In the genomic region with DNA sequence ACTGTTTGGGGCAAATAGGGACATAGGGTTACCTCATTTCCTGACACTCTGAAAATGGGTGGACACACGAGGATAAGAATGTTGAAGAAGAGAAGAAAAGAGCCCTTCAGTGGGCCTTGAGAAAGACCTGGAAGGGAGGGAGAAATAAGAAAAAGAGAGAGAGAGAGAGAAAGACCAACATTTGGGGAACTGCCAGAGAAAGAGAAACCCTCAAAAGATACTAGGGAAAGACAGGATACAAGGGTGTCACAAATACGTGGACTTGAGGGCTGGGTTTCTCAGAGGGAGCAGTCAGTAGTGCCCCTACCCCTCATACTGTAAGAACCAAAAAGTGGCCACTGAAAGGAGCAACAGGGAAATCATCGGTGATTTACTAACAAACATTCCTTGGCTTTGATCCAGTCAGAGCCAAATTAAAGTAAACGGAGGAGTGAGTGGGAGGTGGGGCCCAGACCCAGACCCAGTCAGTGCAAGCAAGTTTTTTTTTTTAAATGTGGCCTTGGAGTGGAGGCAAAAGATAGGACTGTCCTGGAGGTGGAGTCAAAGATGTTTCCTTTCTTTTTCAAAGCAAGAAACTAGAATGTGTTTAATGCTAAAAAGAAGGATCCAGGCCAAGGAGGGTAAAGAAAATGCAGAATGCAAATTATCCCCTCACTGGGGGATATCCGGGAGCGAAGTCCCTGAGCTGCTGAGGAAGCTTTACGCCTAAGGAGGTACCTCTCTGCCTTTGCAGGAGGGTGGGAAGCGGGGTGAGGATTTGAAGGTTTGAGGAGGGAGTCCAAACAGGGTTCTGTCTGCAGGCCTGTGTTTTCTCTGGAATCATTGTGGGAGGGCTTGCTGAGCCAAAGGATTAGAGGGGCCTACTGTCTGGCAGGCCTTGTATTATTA, we compare ENCODE assay signal across 1 cellular context.
TF ChIP-seq lines count a peak whose summit lies in the region.

No MANE protein-coding gene starts in this region.

TF ChIP-seq in HepG2, 621 proteins besides CTCF, POLR2A, EP300 and RAD21 (continued from another document):
- TF ChIP-seq, protein P1, sequence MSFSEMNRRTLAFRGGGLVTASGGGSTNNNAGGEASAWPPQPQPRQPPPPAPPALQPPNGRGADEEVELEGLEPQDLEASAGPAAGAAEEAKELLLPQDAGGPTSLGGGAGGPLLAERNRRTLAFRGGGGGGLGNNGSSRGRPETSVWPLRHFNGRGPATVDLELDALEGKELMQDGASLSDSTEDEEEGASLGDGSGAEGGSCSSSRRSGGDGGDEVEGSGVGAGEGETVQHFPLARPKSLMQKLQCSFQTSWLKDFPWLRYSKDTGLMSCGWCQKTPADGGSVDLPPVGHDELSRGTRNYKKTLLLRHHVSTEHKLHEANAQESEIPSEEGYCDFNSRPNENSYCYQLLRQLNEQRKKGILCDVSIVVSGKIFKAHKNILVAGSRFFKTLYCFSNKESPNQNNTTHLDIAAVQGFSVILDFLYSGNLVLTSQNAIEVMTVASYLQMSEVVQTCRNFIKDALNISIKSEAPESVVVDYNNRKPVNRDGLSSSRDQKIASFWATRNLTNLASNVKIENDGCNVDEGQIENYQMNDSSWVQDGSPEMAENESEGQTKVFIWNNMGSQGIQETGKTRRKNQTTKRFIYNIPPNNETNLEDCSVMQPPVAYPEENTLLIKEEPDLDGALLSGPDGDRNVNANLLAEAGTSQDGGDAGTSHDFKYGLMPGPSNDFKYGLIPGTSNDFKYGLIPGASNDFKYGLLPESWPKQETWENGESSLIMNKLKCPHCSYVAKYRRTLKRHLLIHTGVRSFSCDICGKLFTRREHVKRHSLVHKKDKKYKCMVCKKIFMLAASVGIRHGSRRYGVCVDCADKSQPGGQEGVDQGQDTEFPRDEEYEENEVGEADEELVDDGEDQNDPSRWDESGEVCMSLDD (CRISPR knock-in tag; IDR thresholded peaks at IDR 0.05; ENCODE audit: borderline replicate concordance): peak; percentile 49; the same call in 1 of the 2 replicates
- TF ChIP-seq YY1 (IDR thresholded peaks at IDR 0.05; ENCODE audit: insufficient read depth, insufficient replicate concordance, low read depth, low read length): no peak
- TF ChIP-seq ZNF552 (CRISPR knock-in tag; IDR thresholded peaks at IDR 0.05; ENCODE audit: borderline replicate concordance): no peak
- TF ChIP-seq ZNF564 (CRISPR knock-in tag; IDR thresholded peaks at IDR 0.05): no peak
- TF ChIP-seq, protein P2, sequence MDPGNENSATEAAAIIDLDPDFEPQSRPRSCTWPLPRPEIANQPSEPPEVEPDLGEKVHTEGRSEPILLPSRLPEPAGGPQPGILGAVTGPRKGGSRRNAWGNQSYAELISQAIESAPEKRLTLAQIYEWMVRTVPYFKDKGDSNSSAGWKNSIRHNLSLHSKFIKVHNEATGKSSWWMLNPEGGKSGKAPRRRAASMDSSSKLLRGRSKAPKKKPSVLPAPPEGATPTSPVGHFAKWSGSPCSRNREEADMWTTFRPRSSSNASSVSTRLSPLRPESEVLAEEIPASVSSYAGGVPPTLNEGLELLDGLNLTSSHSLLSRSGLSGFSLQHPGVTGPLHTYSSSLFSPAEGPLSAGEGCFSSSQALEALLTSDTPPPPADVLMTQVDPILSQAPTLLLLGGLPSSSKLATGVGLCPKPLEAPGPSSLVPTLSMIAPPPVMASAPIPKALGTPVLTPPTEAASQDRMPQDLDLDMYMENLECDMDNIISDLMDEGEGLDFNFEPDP (CRISPR knock-in tag; conservative IDR thresholded peaks at IDR 0.05): 0 out of 2 replicates have a peak, but pooled peaks have one; percentile 49
- no peak for TF ChIP-seq FOXP1 (IDR thresholded peaks at IDR 0.05)
- no peak for TF ChIP-seq FOXP1 (CRISPR knock-in tag; IDR thresholded peaks at IDR 0.05)
- TF ChIP-seq ZFY (CRISPR knock-in tag; IDR thresholded peaks at IDR 0.05): 0 out of 2 replicates have a peak, but pooled peaks have one; percentile 52
- TF ChIP-seq, protein P3, sequence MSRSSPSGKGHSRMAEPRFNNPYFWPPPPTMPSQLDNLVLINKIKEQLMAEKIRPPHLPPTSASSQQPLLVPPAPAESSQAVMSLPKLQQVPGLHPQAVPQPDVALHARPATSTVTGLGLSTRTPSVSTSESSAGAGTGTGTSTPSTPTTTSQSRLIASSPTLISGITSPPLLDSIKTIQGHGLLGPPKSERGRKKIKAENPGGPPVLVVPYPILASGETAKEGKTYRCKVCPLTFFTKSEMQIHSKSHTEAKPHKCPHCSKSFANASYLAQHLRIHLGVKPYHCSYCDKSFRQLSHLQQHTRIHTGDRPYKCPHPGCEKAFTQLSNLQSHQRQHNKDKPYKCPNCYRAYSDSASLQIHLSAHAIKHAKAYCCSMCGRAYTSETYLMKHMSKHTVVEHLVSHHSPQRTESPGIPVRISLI (CRISPR knock-in tag; IDR thresholded peaks at IDR 0.05; ENCODE audit: borderline replicate concordance): 0 out of 2 replicates have a peak, but pooled peaks have one; percentile 18
- TF ChIP-seq ZNF713 (CRISPR knock-in tag; IDR thresholded peaks at IDR 0.05): no peak
- TF ChIP-seq, protein P4, sequence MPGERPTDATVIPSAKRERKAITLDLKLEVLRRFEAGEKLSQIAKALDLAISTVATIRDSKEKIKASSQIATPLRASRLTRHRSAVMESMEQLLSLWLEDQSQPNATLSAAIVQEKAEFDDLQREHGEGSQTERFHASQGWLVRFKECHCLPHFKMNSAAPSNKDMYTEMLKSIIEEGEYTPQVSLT (CRISPR knock-in tag; IDR thresholded peaks at IDR 0.05; ENCODE audit: borderline replicate concordance, low read depth): no peak
TF ChIP-seq in HepG2: peak in this region for 6.
